Comparison of ENCODE assay signal across 22 cellular contexts in the genomic region with DNA sequence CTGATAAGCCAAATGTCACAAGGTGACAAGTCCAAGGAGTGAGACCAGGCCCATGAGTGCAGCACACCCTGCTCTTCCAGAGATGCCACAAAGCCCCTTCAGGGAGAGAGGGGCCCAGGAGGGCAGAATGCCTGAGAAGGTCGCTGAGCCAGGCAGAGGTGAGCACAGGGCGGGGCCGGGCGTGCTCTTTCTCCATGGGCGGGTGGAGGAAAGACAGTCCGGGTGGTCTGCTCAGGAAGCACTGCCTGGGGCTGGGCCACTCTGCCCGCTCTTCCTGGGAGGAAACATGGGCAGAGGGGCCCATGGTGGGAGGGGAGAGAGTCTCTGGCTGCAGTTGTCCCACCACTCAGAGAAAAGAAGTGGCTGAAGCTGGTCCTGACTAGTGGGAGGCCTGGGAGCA. TPM values are rescaled to one million over a fixed set of nuclear protein-coding genes. Genes with fewer than 3 reads are reported as not detected.
A peak's percentile ranks its signal among the peaks of the same experiment; 100 is the strongest.
DNase-seq lines count a peak whose midpoint lies in the region; ATAC-seq, FAIRE-seq and TF ChIP-seq lines count a peak whose summit lies in the region.
"Had no signal": no experiment of that assay in that cellular context is flagged by ENCODE, and none has a peak within 500 bp of the region (broad histone marks: within the 10 kb centered on the region; RNA-seq: fewer than 3 reads in every experiment).

No MANE protein-coding gene starts in this region.

- POLR2A ChIA-PET in CD4-positive, alpha-beta memory T cell (lab: Charles Lee; ENCODE audit: partially characterized antibody): interaction anchor here (5.3 kb wide), 1 partner anchor 9 kb away, joined by 59 read pairs; a partner anchor contains a TSS
- POLR2A ChIA-PET in activated CD8-positive, alpha-beta T cell treated with anti-CD3 and anti-CD28 coated beads for 36 hours (lab: Charles Lee): interaction anchor here (0.9 to 19.1 kb wide), 3 partner anchors 18 to 165 kb away, joined by 3 to 617 read pairs (median 14); a partner anchor contains a TSS

- intact Hi-C loops in CD4-positive, alpha-beta memory T cell (cut with micrococcal nuclease): no loop called here
- intact Hi-C loops in activated CD8-positive, alpha-beta T cell treated with anti-CD3 and anti-CD28 coated beads for 36 hours (cut with micrococcal nuclease): no loop called here
- intact Hi-C loops in sigmoid colon (cut with DNase I): no loop called here

- DNase-seq in activated T-cell treated with anti-CD3 and anti-CD28 coated beads, Interleukin-2, amount 50 U/mL, for 24 hours: no peak
- DNase-seq in activated T-cell treated with anti-CD3 and anti-CD28 coated beads, Interleukin-2, amount 50 U/mL, for 48 hours: no peak
- no peak for DNase-seq in CD4-positive, alpha-beta memory T cell
- DNase-seq in activated CD8-positive, alpha-beta T cell treated with anti-CD3 and anti-CD28 coated beads for 36 hours: no peak
- DNase-seq in nephron progenitor cell (no peak), sigmoid colon (no peak), NCI-H524 treated with DMSO at 0.1 percent for 48 hours (lab: John Stamatoyannopoulos, UW) (no peak), H54 (ENCODE audit: insufficient read length, low spot score) (no peak)
- DNase-seq: activated CD8-positive, alpha-beta memory T cell treated with anti-CD3 and anti-CD28 coated beads, Interleukin-2, amount 50 U/mL, for 4 hours; KG1; left lung; MM.1S; naive B cell; NCI-H1417; NCI-H2081; NCI-H774; stomach; tibial artery had no signal

- no peak for FAIRE-seq in H54 (lab: Jason Lieb, UNC)

- peak overlapping the region; percentile 18 for H3K27ac Mint-ChIP-seq in activated T-cell treated with anti-CD3 and anti-CD28 coated beads, Interleukin-2, amount 50 U/mL, for 24 hours
- H3K27ac Mint-ChIP-seq in CD4-positive, alpha-beta memory T cell: peak overlapping the region in 6 of 7 donors; percentile 11 to 88 (median 67)
- peak overlapping the region; percentile 21 for H3K27ac Mint-ChIP-seq in activated CD8-positive, alpha-beta T cell treated with anti-CD3 and anti-CD28 coated beads for 36 hours
- H3K27ac Mint-ChIP-seq in nephron progenitor cell: peak overlapping the region; percentile 54
- H3K27ac Mint-ChIP-seq: activated T-helper 17 cell treated with anti-CD3 and anti-CD28 coated beads, Interleukin-2, amount 50 U/mL, for 72 hours; mesothelial cell of epicardium had no signal

- H3K36me3 Mint-ChIP-seq in activated T-cell treated with anti-CD3 and anti-CD28 coated beads, Interleukin-2, amount 50 U/mL, for 24 hours (ENCODE audit: low read depth): peaks cover 9% of the 10 kb centered on the region
- H3K36me3 Mint-ChIP-seq in CD4-positive, alpha-beta memory T cell: peaks cover 0 to 2% of the 10 kb centered on the region in 2 donors
- H3K36me3 Mint-ChIP-seq in activated CD8-positive, alpha-beta T cell treated with anti-CD3 and anti-CD28 coated beads for 36 hours (ENCODE audit: low read depth): peaks cover 1% of the 10 kb centered on the region
- H3K36me3 Mint-ChIP-seq in nephron progenitor cell (ENCODE audit: low read depth): no peaks in the 10 kb centered on the region
- H3K36me3 Mint-ChIP-seq: brain, naive B cell had no signal

- no peak for TF ChIP-seq POLR2A in sigmoid colon (IDR thresholded peaks at IDR 0.05)
- TF ChIP-seq POLR2A in H54 (IDR thresholded peaks at IDR 0.05; ENCODE audit: low read depth, low read length): no peak

- H3K36me3 ChIP-seq in CD4-positive, alpha-beta memory T cell (ENCODE audit: insufficient read depth, low read length): no peaks in the 10 kb centered on the region
- H3K36me3 ChIP-seq in sigmoid colon: peaks cover 0 to 24% (median 11%) of the 10 kb centered on the region in 4 donors

- ATAC-seq in activated CD8-positive, alpha-beta T cell treated with anti-CD3 and anti-CD28 coated beads for 36 hours: no peak
- ATAC-seq: activated T-helper 17 cell treated with anti-CD3 and anti-CD28 coated beads, Interleukin-2, amount 50 U/mL, for 72 hours; left lung had no signal

- no peaks in the 10 kb centered on the region for H3K27me3 Mint-ChIP-seq in activated T-cell treated with anti-CD3 and anti-CD28 coated beads, Interleukin-2, amount 50 U/mL, for 24 hours
- H3K27me3 Mint-ChIP-seq in CD4-positive, alpha-beta memory T cell: no peaks in the 10 kb centered on the region
- H3K27me3 Mint-ChIP-seq in activated CD8-positive, alpha-beta T cell treated with anti-CD3 and anti-CD28 coated beads for 36 hours: no peaks in the 10 kb centered on the region
- peaks cover 9% of the 10 kb centered on the region for H3K27me3 Mint-ChIP-seq in nephron progenitor cell (ENCODE audit: low read depth, poor library complexity)
- H3K27me3 Mint-ChIP-seq: activated T-helper 17 cell treated with anti-CD3 and anti-CD28 coated beads, Interleukin-2, amount 50 U/mL, for 72 hours; B cell; brain; naive B cell had no signal

- no peak for TF ChIP-seq EP300 in sigmoid colon (IDR thresholded peaks at IDR 0.05)

- no peak overlapping the region for H3K4me3 ChIP-seq in CD4-positive, alpha-beta memory T cell (ENCODE audit: low read length in 2 of 2)
- no peak overlapping the region for H3K4me3 ChIP-seq in sigmoid colon
- H3K4me3 ChIP-seq: left lung, stomach, tibial artery had no signal

- CTCF ChIA-PET in CD4-positive, alpha-beta memory T cell (lab: Charles Lee; ENCODE audit: partially characterized antibody): no interaction called here
- CTCF ChIA-PET in activated CD8-positive, alpha-beta T cell treated with anti-CD3 and anti-CD28 coated beads for 36 hours (lab: Charles Lee): interaction anchor here (1.3 to 11.3 kb wide), 4 partner anchors 11 to 34 kb away, joined by 3 to 83 read pairs (median 26); a partner anchor contains a TSS

- H3K9me3 Mint-ChIP-seq in activated T-cell treated with anti-CD3 and anti-CD28 coated beads, Interleukin-2, amount 50 U/mL, for 24 hours: no peaks in the 10 kb centered on the region
- no peaks in the 10 kb centered on the region for H3K9me3 Mint-ChIP-seq in CD4-positive, alpha-beta memory T cell
- no peaks in the 10 kb centered on the region for H3K9me3 Mint-ChIP-seq in activated CD8-positive, alpha-beta T cell treated with anti-CD3 and anti-CD28 coated beads for 36 hours
- no peaks in the 10 kb centered on the region for H3K9me3 Mint-ChIP-seq in nephron progenitor cell
- H3K9me3 Mint-ChIP-seq: activated T-helper 17 cell treated with anti-CD3 and anti-CD28 coated beads, Interleukin-2, amount 50 U/mL, for 72 hours; brain; mesothelial cell of epicardium; naive B cell had no signal

- H3K4me1 Mint-ChIP-seq in activated T-cell treated with anti-CD3 and anti-CD28 coated beads, Interleukin-2, amount 50 U/mL, for 24 hours (ENCODE audit: low read depth): peaks cover 56% of the 10 kb centered on the region
- peaks cover 23 to 66% (median 45%) of the 10 kb centered on the region in 4 donors for H3K4me1 Mint-ChIP-seq in CD4-positive, alpha-beta memory T cell
- H3K4me1 Mint-ChIP-seq in activated CD8-positive, alpha-beta T cell treated with anti-CD3 and anti-CD28 coated beads for 36 hours (ENCODE audit: low read depth): peaks cover 52% of the 10 kb centered on the region
- peaks cover 59% of the 10 kb centered on the region for H3K4me1 Mint-ChIP-seq in nephron progenitor cell

- 49 to 72% methylated on average over 7 of the region's 7 CpGs for WGBS in sigmoid colon, 2 donors

- H3K4me1 ChIP-seq in CD4-positive, alpha-beta memory T cell (ENCODE audit: insufficient read depth, low read length): peaks cover 49% of the 10 kb centered on the region
- peaks cover 0 to 29% (median 23%) of the 10 kb centered on the region in 4 donors for H3K4me1 ChIP-seq in sigmoid colon

- no peak for TF ChIP-seq CTCF in activated CD8-positive, alpha-beta T cell treated with anti-CD3 and anti-CD28 coated beads for 36 hours (IDR thresholded peaks at IDR 0.05)
- TF ChIP-seq CTCF in nephron progenitor cell (IDR thresholded peaks at IDR 0.05) (no peak), sigmoid colon (IDR thresholded peaks at IDR 0.05) (no peak)

- H3K27me3 ChIP-seq in CD4-positive, alpha-beta memory T cell (ENCODE audit: insufficient read depth, low read length): no peaks in the 10 kb centered on the region
- H3K27me3 ChIP-seq in sigmoid colon: no peaks in the 10 kb centered on the region
- H3K27me3 ChIP-seq: left lung, stomach, tibial artery had no signal

- no peak overlapping the region for H3K27ac ChIP-seq in CD4-positive, alpha-beta memory T cell (ENCODE audit: low read depth, low read length)
- H3K27ac ChIP-seq in sigmoid colon: no peak overlapping the region

- no peaks in the 10 kb centered on the region for H3K9me3 ChIP-seq in CD4-positive, alpha-beta memory T cell (ENCODE audit: control insufficient read depth in 1 of 2, low read length in 2 of 2)
- H3K9me3 ChIP-seq in sigmoid colon: no peaks in the 10 kb centered on the region
- H3K9me3 ChIP-seq: left lung, stomach, tibial artery had no signal

- no peak overlapping the region for H3K4me3 Mint-ChIP-seq in activated T-cell treated with anti-CD3 and anti-CD28 coated beads, Interleukin-2, amount 50 U/mL, for 24 hours
- peak overlapping the region in 2 of 8 donors; percentile 10 for H3K4me3 Mint-ChIP-seq in CD4-positive, alpha-beta memory T cell
- H3K4me3 Mint-ChIP-seq in activated CD8-positive, alpha-beta T cell treated with anti-CD3 and anti-CD28 coated beads for 36 hours: no peak overlapping the region
- H3K4me3 Mint-ChIP-seq in nephron progenitor cell: no peak overlapping the region
- H3K4me3 Mint-ChIP-seq: B cell, brain, mesothelial cell of epicardium, naive B cell had no signal

RNA-seq across cellular contexts. Expression of a gene that starts 10.3 kb away (rescaled TPM):
- total RNA-seq in CD4-positive, alpha-beta memory T cell: 10 to 100 TPM in 1 of 2 experiments, 1 to 10 TPM in 1; 10.0 to 11.7 TPM
- polyA plus RNA-seq in CD4-positive, alpha-beta memory T cell: 10 to 100 TPM in 1 of 2 donors, 1 to 10 TPM in 1; 5.0 to 15.5 TPM
- total RNA-seq in activated CD8-positive, alpha-beta T cell treated with anti-CD3 and anti-CD28 coated beads for 36 hours: 100 to 1,000 TPM; 103 to 116 TPM
- 10 to 100 TPM; 26.0 to 53.5 (median 43.5) TPM for total RNA-seq in sigmoid colon
- polyA plus RNA-seq in sigmoid colon: 100 to 1,000 TPM in 1 of 3 donors, 10 to 100 TPM in 2; 10.2 to 172 (median 14.3) TPM
